ENCODE assay signal across 16 cellular contexts in genomic region chr6:3431994-3432393, GRCh38.
"Had no signal": no experiment of that assay in that cellular context is flagged by ENCODE, and none has a peak within 500 bp of the region (broad histone marks: within the 10 kb centered on the region; RNA-seq: fewer than 3 reads in every experiment).

No MANE protein-coding gene starts in this region.

- H3K27ac ChIP-seq: adrenal gland, gastroesophageal sphincter, spleen, thoracic aorta, uterus had no signal

- H3K9me3 Mint-ChIP-seq: activated CD4-positive, alpha-beta memory T cell treated with anti-CD3 and anti-CD28 coated beads, Interleukin-2, amount 10 ng/mL, durations not matched to agents 7 days and 5 days; activated T-cell treated with anti-CD3 and anti-CD28 coated beads, Interleukin-2, amount 50 U/mL, for 24 hours; stimulated activated naive CD8-positive, alpha-beta T cell treated with anti-CD3 and anti-CD28 coated beads, Interleukin-15, amount 100 ng/mL, for 72 hours had no signal

- DNase-seq: activated CD4-positive, alpha-beta memory T cell treated with anti-CD3 and anti-CD28 coated beads, Interleukin-2, amount 10 ng/mL, durations not matched to agents 7 days and 5 days; activated CD4-positive, alpha-beta T cell treated with anti-CD3 and anti-CD28 coated beads for 4 hours; activated effector memory CD4-positive, alpha-beta T cell treated with Interleukin-2 at 50 U/mL for 16 hours; activated naive CD4-positive, alpha-beta T cell treated with anti-CD3 and anti-CD28 coated beads, Interleukin-2, amount 50 U/mL, for 16 hours; activated T-cell treated with anti-CD3 and anti-CD28 coated beads, Interleukin-2, amount 50 U/mL, for 24 hours; adrenal gland; nephron progenitor cell; right cardiac atrium; spleen; stimulated activated naive CD8-positive, alpha-beta T cell treated with anti-CD3 and anti-CD28 coated beads, Interleukin-15, amount 100 ng/mL, for 72 hours; T-helper 2 cell; uterus had no signal

- H3K36me3 ChIP-seq: adrenal gland, gastroesophageal sphincter, spleen, thoracic aorta, uterus had no signal

- H3K4me3 ChIP-seq: adrenal gland, gastroesophageal sphincter, spleen, thoracic aorta, uterus had no signal

- H3K27me3 ChIP-seq: adrenal gland, gastroesophageal sphincter, uterus had no signal

- H3K27ac Mint-ChIP-seq: activated CD4-positive, alpha-beta memory T cell treated with anti-CD3 and anti-CD28 coated beads, Interleukin-2, amount 10 ng/mL, durations not matched to agents 7 days and 5 days; activated T-cell treated with anti-CD3 and anti-CD28 coated beads, Interleukin-2, amount 50 U/mL, for 24 hours; nephron progenitor cell; progenitor cell of endocrine pancreas; stimulated activated naive CD8-positive, alpha-beta T cell treated with anti-CD3 and anti-CD28 coated beads, Interleukin-15, amount 100 ng/mL, for 72 hours had no signal

- ATAC-seq: gastroesophageal sphincter; left lobe of liver; right cardiac atrium; stimulated activated naive CD8-positive, alpha-beta T cell treated with anti-CD3 and anti-CD28 coated beads, Interleukin-15, amount 100 ng/mL, for 72 hours had no signal

- H3K9me3 ChIP-seq: adrenal gland, gastroesophageal sphincter, spleen, thoracic aorta, uterus had no signal
